Comparison of ENCODE assay signal across 20 cellular contexts in genomic region chr5:172556262-172556661, GRCh38.
DNase-seq lines count a peak whose midpoint lies in the region; ATAC-seq lines count a peak whose summit lies in the region.
"Had no signal": no experiment of that assay in that cellular context is flagged by ENCODE, and none has a peak within 500 bp of the region (broad histone marks: within the 10 kb centered on the region; RNA-seq: fewer than 3 reads in every experiment).

No MANE protein-coding gene starts in this region.

- H3K4me1 ChIP-seq in right cardiac atrium (ENCODE audit: control insufficient read depth, insufficient read depth, low read length) (peaks cover 21% of the 10 kb centered on the region), rectal smooth muscle tissue (ENCODE audit: control insufficient read depth, insufficient read depth, low read length) (peaks cover 55% of the 10 kb centered on the region)
- H3K4me1 ChIP-seq: SJSA1 had no signal

- H3K27me3 ChIP-seq in right cardiac atrium (ENCODE audit: control insufficient read depth, insufficient read depth) (no peaks in the 10 kb centered on the region), rectal smooth muscle tissue (ENCODE audit: control insufficient read depth, insufficient read depth, low read length) (no peaks in the 10 kb centered on the region)
- H3K27me3 ChIP-seq: Peyer's patch had no signal

- H3K4me3 ChIP-seq in right cardiac atrium (ENCODE audit: low read length) (no peak overlapping the region), rectal smooth muscle tissue (ENCODE audit: low read length) (no peak overlapping the region)
- H3K4me3 ChIP-seq: GM23338, Peyer's patch, SJSA1 had no signal

- H3K27ac ChIP-seq in right cardiac atrium (ENCODE audit: low read length) (peak overlapping the region; percentile 40), rectal smooth muscle tissue (ENCODE audit: low read depth, low read length) (peak overlapping the region; percentile 90), substantia nigra (ENCODE audit: low read depth, low read length, poor library complexity, severe bottlenecking) (no peak overlapping the region)
- H3K27ac ChIP-seq: C4-2B, SJSA1 had no signal

- 96% methylated on average over 3 of the region's 3 CpGs for WGBS in right cardiac atrium

- no peak overlapping the region for H3K9ac ChIP-seq in rectal smooth muscle tissue (ENCODE audit: low read length)

- H3K36me3 ChIP-seq in rectal smooth muscle tissue (ENCODE audit: control insufficient read depth, insufficient read depth, low read length): no peaks in the 10 kb centered on the region
- H3K36me3 ChIP-seq: Peyer's patch, SJSA1 had no signal

- ATAC-seq in right cardiac atrium (no peak), HG03025 (IDR thresholded peaks at IDR 0.05; ENCODE audit: low FRiP score, unreplicated experiment) (no peak)
- ATAC-seq: activated CD8-positive, alpha-beta T cell treated with anti-CD3 and anti-CD28 coated beads for 36 hours; T-cell had no signal

- DNase-seq in ELR (ENCODE audit: low read depth) (peak; percentile 40), M059J (ENCODE audit: low read depth) (peak; percentile 52), right cardiac atrium (peak in 1 of 3 donors; percentile 18), AG08396 (ENCODE audit: low spot score) (no peak), substantia nigra (lab: John Stamatoyannopoulos, UW) (no peak), NCI-H1930 (lab: John Stamatoyannopoulos, UW) (no peak)
- DNase-seq: activated CD8-positive, alpha-beta T cell treated with anti-CD3 and anti-CD28 coated beads for 36 hours; activated effector memory CD4-positive, alpha-beta T cell treated with anti-CD3 and anti-CD28 coated beads, Interleukin-2, amount 50 U/mL, for 16 hours; NCI-H187; NCI-H524 treated with DMSO at 0.1 percent for 48 hours; Peyer's patch; retina; stimulated activated CD4-positive, alpha-beta T cell treated with anti-CD3 and anti-CD28 coated beads, Interleukin-4, amount 100 ng/mL, for 4 hours; stimulated activated naive CD4-positive, alpha-beta T cell; T-cell had no signal

- intact Hi-C loops in right cardiac atrium (cut with DNase I): loop anchor here in 1 of 4 donors (10.0 kb wide), 1 partner anchor 89 kb away; the partner anchor contains the start of gene NEURL1B

- H3K9me3 ChIP-seq in right cardiac atrium (ENCODE audit: control insufficient read depth, low read length): no peaks in the 10 kb centered on the region
- H3K9me3 ChIP-seq: Peyer's patch, SJSA1 had no signal

Comparison
In these comparisons a context has a peak if more than half of its experiments do, and no peak if none do; other contexts are left out.
1. DNase-seq: peak in ELR (single experiment) and M059J (single experiment); none in AG08396 (single experiment), substantia nigra (0 of 49) and NCI-H1930 (0 of 2).